Comparison of ENCODE assay signal across 12 cellular contexts in the genomic region with DNA sequence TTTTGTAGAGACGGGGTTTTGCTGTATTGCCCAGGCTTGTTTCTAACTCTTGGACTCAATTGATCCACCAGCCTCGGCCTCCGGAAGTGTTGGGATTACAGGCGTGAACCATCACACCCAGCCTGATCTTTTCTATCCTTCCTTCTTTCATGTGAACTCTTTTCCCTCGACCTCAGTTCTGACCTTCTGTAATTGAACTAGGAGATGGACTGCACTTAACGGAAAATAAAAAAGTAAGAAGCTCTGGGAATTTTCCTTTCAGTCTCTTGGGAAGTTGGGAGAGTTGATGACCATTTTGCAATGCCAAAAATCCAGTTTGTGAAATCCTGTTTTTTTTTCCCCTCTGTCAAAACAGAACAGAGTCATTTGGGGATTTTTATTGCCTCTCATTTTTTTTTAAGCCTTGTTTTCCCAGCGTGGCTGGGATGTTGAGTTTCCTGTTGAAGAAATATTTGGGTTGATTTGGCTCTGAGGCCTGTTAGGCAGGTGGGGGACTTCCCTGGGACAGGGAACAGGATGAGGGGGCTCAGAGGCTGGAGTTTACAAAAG. TPM values are rescaled to one million over a fixed set of nuclear protein-coding genes. Genes with fewer than 3 reads are reported as not detected.
DNase-seq lines count a peak whose midpoint lies in the region; ATAC-seq and TF ChIP-seq lines count a peak whose summit lies in the region.
"Had no signal": no experiment of that assay in that cellular context is flagged by ENCODE, and none has a peak within 500 bp of the region (broad histone marks: within the 10 kb centered on the region; RNA-seq: fewer than 3 reads in every experiment).

No MANE protein-coding gene starts in this region.

- H3F3A ChIP-seq in GM23248 (ENCODE audit: insufficient read depth) (0 out of 2 replicates have a peak, but pooled peaks cover 6% of the 10 kb centered on the region), smooth muscle cell (ENCODE audit: low read depth) (no peaks in the 10 kb centered on the region)

- H3K27me3 ChIP-seq in GM23248 (replicated peaks; ENCODE audit: insufficient read depth) (no peaks in the 10 kb centered on the region), lower lobe of right lung (ENCODE audit: low read depth) (no peaks in the 10 kb centered on the region), smooth muscle cell (ENCODE audit: low read depth) (no peaks in the 10 kb centered on the region)

- peak in 1 of 2 donors; percentile 18 for ATAC-seq in lower lobe of right lung
- ATAC-seq in HG03520 (IDR thresholded peaks at IDR 0.05; ENCODE audit: unreplicated experiment) = no peak

- TF ChIP-seq CTCF in endothelial cell (IDR thresholded peaks at IDR 0.05; ENCODE audit: unreplicated experiment) (no peak), lower lobe of right lung (IDR thresholded peaks at IDR 0.05) (no peak), smooth muscle cell (IDR thresholded peaks at IDR 0.05; ENCODE audit: borderline replicate concordance, insufficient read depth, poor library complexity, severe bottlenecking) (no peak)

- peak; percentile 45 for DNase-seq in GM23248
- DNase-seq in endothelial cell (ENCODE audit: low spot score) = no peak
- no peak for DNase-seq in lower lobe of right lung
- no peak for DNase-seq in smooth muscle cell (lab: John Stamatoyannopoulos, UW; ENCODE audit: unreplicated experiment)
- no peak for DNase-seq in A172 (ENCODE audit: low spot score)
- no peak for DNase-seq in immature natural killer cell
- no peak for DNase-seq in retina
- DNase-seq: activated CD8-positive, alpha-beta memory T cell treated with anti-CD3 and anti-CD28 coated beads for 24 hours; activated naive CD8-positive, alpha-beta T cell treated with anti-CD3 and anti-CD28 coated beads for 36 hours; NCI-H1694 had no signal

- peaks cover 23% of the 10 kb centered on the region for H3K4me1 ChIP-seq in GM23248 (ENCODE audit: insufficient read depth)
- peaks cover 35% of the 10 kb centered on the region for H3K4me1 ChIP-seq in lower lobe of right lung
- peaks cover 3% of the 10 kb centered on the region for H3K4me1 ChIP-seq in smooth muscle cell (ENCODE audit: low read depth)

- H3K4me2 ChIP-seq in GM23248 (ENCODE audit: unreplicated experiment) (peak overlapping the region; percentile 14), smooth muscle cell (no peak overlapping the region)

- in situ Hi-C loops in GM23248 (cut with MboI) = no loop called here

- WGBS in GM23248 (ENCODE audit: low coverage in 1 of 2, low lambda C conversion rate in 2 of 2, missing lambda C conversion rate in 2 of 2), 2 experiments = 11 to 12% methylated on average over 7 of the region's 7 CpGs
- WGBS in smooth muscle cell (ENCODE audit: low lambda C conversion rate) = 63% methylated on average over 7 of the region's 7 CpGs

- H3K9ac ChIP-seq in GM23248 (peak overlapping the region; percentile 3; the same call in 1 of the 2 replicates), smooth muscle cell (ENCODE audit: low read depth) (no peak overlapping the region)

- H3K4me3 Mint-ChIP-seq in endothelial cell (ENCODE audit: unreplicated experiment) = no peak overlapping the region
- H3K4me3 Mint-ChIP-seq in immature natural killer cell = no peak overlapping the region
- H3K4me3 Mint-ChIP-seq: activated naive CD8-positive, alpha-beta T cell treated with anti-CD3 and anti-CD28 coated beads for 36 hours had no signal

- H3K27ac ChIP-seq in GM23248 = peak overlapping the region; percentile 30; the same call in 1 of the 2 replicates
- peak overlapping the region; percentile 69 for H3K27ac ChIP-seq in lower lobe of right lung
- H3K27ac ChIP-seq in smooth muscle cell (ENCODE audit: low read depth) = no peak overlapping the region

- intact Hi-C loops in lower lobe of right lung (cut with DNase I) = no loop called here

- H3K9me3 Mint-ChIP-seq in endothelial cell (ENCODE audit: unreplicated experiment) = no peaks in the 10 kb centered on the region
- H3K9me3 Mint-ChIP-seq in immature natural killer cell = peaks cover 0 to 3% (median 0%) of the 10 kb centered on the region in 6 donors

- H3K36me3 Mint-ChIP-seq in endothelial cell (ENCODE audit: low read depth, unreplicated experiment) = peaks cover 7% of the 10 kb centered on the region
- no peaks in the 10 kb centered on the region for H3K36me3 Mint-ChIP-seq in immature natural killer cell
- H3K36me3 Mint-ChIP-seq: activated naive CD8-positive, alpha-beta T cell treated with anti-CD3 and anti-CD28 coated beads for 36 hours had no signal

- H3K9me3 ChIP-seq in GM23248 (ENCODE audit: low read depth) (no peaks in the 10 kb centered on the region), lower lobe of right lung (no peaks in the 10 kb centered on the region), smooth muscle cell (replicated peaks; ENCODE audit: low read depth) (no peaks in the 10 kb centered on the region)

- H4K20me1 ChIP-seq in GM23248 (ENCODE audit: insufficient read depth) (no peaks in the 10 kb centered on the region), smooth muscle cell (ENCODE audit: low read depth) (no peaks in the 10 kb centered on the region)

- peaks cover 25% of the 10 kb centered on the region for H3K4me1 Mint-ChIP-seq in endothelial cell (ENCODE audit: unreplicated experiment)
- H3K4me1 Mint-ChIP-seq in immature natural killer cell = peaks cover 4 to 5% of the 10 kb centered on the region in 2 donors

- H3K27me3 Mint-ChIP-seq in endothelial cell (ENCODE audit: unreplicated experiment) = peaks cover 5% of the 10 kb centered on the region
- peaks cover 0 to 7% (median 4%) of the 10 kb centered on the region in 3 donors for H3K27me3 Mint-ChIP-seq in immature natural killer cell (ENCODE audit: low read depth in 3 of 3)
- H3K27me3 Mint-ChIP-seq: activated naive CD8-positive, alpha-beta T cell treated with anti-CD3 and anti-CD28 coated beads for 36 hours had no signal

- H3K4me3 ChIP-seq in GM23248 (no peak overlapping the region), lower lobe of right lung (no peak overlapping the region), smooth muscle cell (no peak overlapping the region)

- H3K36me3 ChIP-seq in GM23248 (ENCODE audit: low read depth) (no peaks in the 10 kb centered on the region), lower lobe of right lung (no peaks in the 10 kb centered on the region), smooth muscle cell (ENCODE audit: low read depth) (no peaks in the 10 kb centered on the region)

- H3K27ac Mint-ChIP-seq in endothelial cell (ENCODE audit: unreplicated experiment) (peak overlapping the region; percentile 54), immature natural killer cell (no peak overlapping the region)
- H3K27ac Mint-ChIP-seq: activated naive CD8-positive, alpha-beta T cell treated with anti-CD3 and anti-CD28 coated beads for 36 hours had no signal

- no peaks in the 10 kb centered on the region for H3K9me2 ChIP-seq in GM23248 (ENCODE audit: insufficient read depth)

- peak overlapping the region; percentile 65 for H2AFZ ChIP-seq in GM23248
- peak overlapping the region; percentile 14 for H2AFZ ChIP-seq in smooth muscle cell (ENCODE audit: low read depth)

- H3K79me2 ChIP-seq in GM23248 (ENCODE audit: insufficient read depth) = no peaks in the 10 kb centered on the region
- no peaks in the 10 kb centered on the region for H3K79me2 ChIP-seq in smooth muscle cell (ENCODE audit: low read depth)

RNA-seq across cellular contexts. Expression of gene CYB5R3, which starts 26.9 kb away (rescaled TPM):
- 314 and 378 TPM in 2 replicates for total RNA-seq in GM23248 (2014; rRNA removed; shearing (Covaris generic))
- polyA plus RNA-seq in GM23248 (2016; fragmentation: Nextera tagmentation; extraction: Ambion mirVana) = 907 and 950 TPM in 2 replicates
- total RNA-seq in endothelial cell (ENCODE audit: unreplicated experiment) = 125 TPM
- total RNA-seq in lower lobe of right lung = 219 TPM
- 76.8 and 78.2 TPM in 2 replicates for total RNA-seq in smooth muscle cell
- polyA plus RNA-seq in smooth muscle cell = 321 and 365 TPM in 2 replicates
- total RNA-seq in A172 (2014; rRNA removed; shearing (Covaris generic)) = 45.9 and 57.1 TPM in 2 replicates
- polyA plus RNA-seq in immature natural killer cell = 100 to 1,000 TPM in 1 of 3 donors, 10 to 100 TPM in 2; 52.2 to 117 (median 77.7) TPM

RNA-seq across cellular contexts. Expression of gene ATP5MGL, which starts 35.7 kb away (rescaled TPM):
- not detected in 2 replicates for total RNA-seq in GM23248 (2014; rRNA removed; shearing (Covaris generic))
- polyA plus RNA-seq in GM23248 (2016; fragmentation: Nextera tagmentation; extraction: Ambion mirVana) (0.62 TPM in 1 of 2 replicates, not detected in the other), smooth muscle cell (0.41 TPM in 1 of 2 replicates, not detected in the other), immature natural killer cell (under 1 TPM in 1 of 3 donors, not detected in 2; 0.35 TPM)
- total RNA-seq in endothelial cell (ENCODE audit: unreplicated experiment) (0.82 TPM), lower lobe of right lung (1.0 TPM), smooth muscle cell (1.3 and 2.8 TPM in 2 replicates)
- not detected in 2 replicates for total RNA-seq in A172 (2014; rRNA removed; shearing (Covaris generic))

RNA-seq across cellular contexts. Expression of gene A4GALT, which starts 44.5 kb away (rescaled TPM):
- 10.9 and 18.6 TPM in 2 replicates for total RNA-seq in GM23248 (2014; rRNA removed; shearing (Covaris generic))
- polyA plus RNA-seq in GM23248 (2016; fragmentation: Nextera tagmentation; extraction: Ambion mirVana) (14.8 and 15.4 TPM in 2 replicates), smooth muscle cell (1.6 and 8.4 TPM in 2 replicates), immature natural killer cell (1 to 10 TPM in 1 of 3 donors, under 1 TPM in 1, not detected in 1; 0.38 to 1.1 TPM)
- total RNA-seq in endothelial cell (ENCODE audit: unreplicated experiment) (5.3 TPM), lower lobe of right lung (19.4 TPM), smooth muscle cell (0.99 and 3.2 TPM in 2 replicates)
- 1.8 and 3.4 TPM in 2 replicates for total RNA-seq in A172 (2014; rRNA removed; shearing (Covaris generic))
- total RNA-seq: T-helper 2 cell treated with Interferon-gamma antibody and Interleukin-4, amounts not matched to agents 100 ng/mL and 5 ng/mL, for 36 hours had no signal
